24 cellular contexts compared by ENCODE assay signal in the genomic region with DNA sequence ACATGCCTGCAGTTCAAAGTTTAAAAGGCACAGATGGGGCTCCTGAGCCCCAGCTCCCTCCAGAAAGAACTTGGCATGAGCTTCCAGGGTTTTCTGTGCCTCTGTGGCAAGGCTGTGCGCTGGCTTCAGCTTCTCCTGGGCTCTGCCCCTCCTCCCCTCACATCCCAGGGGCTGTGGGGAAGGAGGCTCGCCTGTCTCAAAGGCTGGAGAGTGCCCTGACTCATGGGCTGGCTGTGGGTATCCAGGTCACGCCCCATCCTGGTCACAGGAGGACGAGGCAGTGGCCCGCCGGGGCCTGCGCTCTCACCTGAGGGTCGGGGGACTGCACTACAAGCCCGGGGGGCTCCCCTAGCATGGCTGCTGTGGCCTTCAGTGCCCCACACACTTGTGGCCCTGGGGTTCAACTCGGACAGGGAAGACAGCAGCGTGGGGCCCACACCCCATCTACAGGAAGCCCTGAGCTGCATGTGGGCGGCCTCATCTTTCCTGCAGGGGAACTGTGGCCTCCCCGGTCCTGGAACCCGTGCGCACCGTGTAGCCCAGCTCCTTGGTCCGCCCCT. TPM values are rescaled to one million over a fixed set of nuclear protein-coding genes. Genes with fewer than 3 reads are reported as not detected.
"Had no signal": no experiment of that assay in that cellular context is flagged by ENCODE, and none has a peak within 500 bp of the region (broad histone marks: within the 10 kb centered on the region; RNA-seq: fewer than 3 reads in every experiment).

No MANE protein-coding gene starts in this region.

- DNase-seq: activated CD4-positive, alpha-beta T cell treated with anti-CD3 and anti-CD28 coated beads, Interleukin-2, amount 50 U/mL, for 1 hour; activated CD4-positive, CD25-positive, alpha-beta regulatory T cell treated with anti-CD3 and anti-CD28 coated beads, Interleukin-2, amount 50 U/mL, for 72 hours; activated CD8-positive, alpha-beta memory T cell treated with anti-CD3 and anti-CD28 coated beads for 24 hours; activated naive CD4-positive, alpha-beta T cell; activated T-cell treated with anti-CD3 and anti-CD28 coated beads, Interleukin-2, amount 50 U/mL, for 24 hours; colonic mucosa; hippocampal formation; mesenchymal stem cell; retina; stimulated activated CD4-positive, alpha-beta T cell treated with anti-CD3 and anti-CD28 coated beads, Interleukin-4, amount 100 ng/mL, for 24 hours; stomach; uterus had no signal

- H3K9me3 ChIP-seq: adrenal gland, ascending aorta, colonic mucosa, esophagus muscularis mucosa, stomach, suprapubic skin, tibial nerve, uterus had no signal

- H3K4me3 ChIP-seq: adrenal gland, ascending aorta, colonic mucosa, dorsolateral prefrontal cortex, esophagus muscularis mucosa, stomach, suprapubic skin, tibial nerve, uterus had no signal

- H3K4me3 Mint-ChIP-seq: activated naive CD8-positive, alpha-beta T cell; activated T-cell treated with anti-CD3 and anti-CD28 coated beads, Interleukin-2, amount 50 U/mL, for 24 hours; neural crest cell; T-helper 2 cell treated with Interferon-gamma antibody and Interleukin-4, amounts not matched to agents 5 μg/mL and 100 μg/mL, for 36 hours had no signal

- H3K36me3 ChIP-seq: uterus had no signal

- H3K27ac Mint-ChIP-seq: activated naive CD8-positive, alpha-beta T cell; activated T-cell treated with anti-CD3 and anti-CD28 coated beads, Interleukin-2, amount 50 U/mL, for 24 hours; activated T-helper 2 cell treated with anti-CD3 and anti-CD28 coated beads, Interferon-gamma antibody, Interleukin-2, Interleukin-4, amounts not matched to agents 10 μg/mL and 5 μg/mL and 100 μg/mL, durations not matched to agents 14 hours and 24 hours and 36 hours; T-helper 2 cell treated with Interferon-gamma antibody and Interleukin-4, amounts not matched to agents 5 μg/mL and 100 μg/mL, for 36 hours had no signal

- H3K27ac ChIP-seq: ascending aorta, colonic mucosa, esophagus muscularis mucosa, stomach, suprapubic skin, tibial nerve, uterus had no signal

- H3K4me1 Mint-ChIP-seq: neural crest cell had no signal

- H3K27me3 ChIP-seq: adrenal gland, ascending aorta, colonic mucosa, dorsolateral prefrontal cortex, esophagus muscularis mucosa, stomach, suprapubic skin, tibial nerve, uterus had no signal

- H3K27me3 Mint-ChIP-seq: activated naive CD8-positive, alpha-beta T cell; activated T-cell treated with anti-CD3 and anti-CD28 coated beads, Interleukin-2, amount 50 U/mL, for 24 hours had no signal

- H3K4me1 ChIP-seq: adrenal gland, ascending aorta, colonic mucosa, esophagus muscularis mucosa, stomach, suprapubic skin, tibial nerve, uterus had no signal

- H3K9me3 Mint-ChIP-seq: activated T-helper 2 cell treated with anti-CD3 and anti-CD28 coated beads, Interferon-gamma antibody, Interleukin-2, Interleukin-4, amounts not matched to agents 10 μg/mL and 5 μg/mL and 100 μg/mL, durations not matched to agents 14 hours and 24 hours and 36 hours; neural crest cell had no signal

- FAIRE-seq: frontal cortex had no signal

RNA-seq across cellular contexts. Expression of a gene that starts 51.2 kb away (rescaled TPM):
- total RNA-seq: activated T-helper 2 cell treated with anti-CD3 and anti-CD28 coated beads, Interferon-gamma antibody, Interleukin-2, Interleukin-4, amounts not matched to agents 10 μg/mL and 5 μg/mL and 100 μg/mL, durations not matched to agents 14 hours and 24 hours and 36 hours; neural crest cell; omental fat pad had no signal
